1 cellular context compared by ENCODE assay signal in the genomic region with DNA sequence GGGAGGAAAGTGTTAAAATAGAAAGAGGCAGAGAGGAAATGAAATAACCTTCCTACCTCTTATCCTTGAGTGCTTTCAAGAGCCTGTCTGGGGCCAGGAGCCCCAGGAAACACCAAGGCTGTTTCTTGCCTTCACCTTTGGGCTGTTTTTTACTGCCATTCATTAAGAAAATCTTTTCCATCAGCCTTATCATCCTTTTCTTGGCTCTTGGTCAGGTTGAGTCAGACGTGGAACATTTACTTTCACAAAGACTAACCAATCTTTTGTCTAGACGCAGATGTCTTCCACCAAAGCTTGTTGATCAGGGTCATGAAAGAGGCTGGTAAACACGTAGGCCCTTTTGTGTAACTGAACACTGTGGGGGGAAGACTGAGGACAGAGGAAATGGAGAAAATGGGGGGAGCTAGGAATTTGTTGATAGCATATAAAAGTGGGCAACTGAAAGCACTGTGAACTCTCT.
TF ChIP-seq lines count a peak whose summit lies in the region.

No MANE protein-coding gene starts in this region.

TF ChIP-seq in GM23338, 12 proteins besides CTCF, POLR2A, EP300 and RAD21 (continued from another document):
- TF ChIP-seq EZH2 (IDR thresholded peaks at IDR 0.05; ENCODE audit: low read depth, unreplicated experiment) (no peak), CREB1 (CRISPR knock-in tag; IDR thresholded peaks at IDR 0.05; ENCODE audit: low read depth) (no peak), STAT1 (IDR thresholded peaks at IDR 0.05; ENCODE audit: unreplicated experiment) (no peak), EZH2phosphoT487 (IDR thresholded peaks at IDR 0.05; ENCODE audit: unreplicated experiment) (no peak), POLR2AphosphoS5 (IDR thresholded peaks at IDR 0.05; ENCODE audit: low read depth) (no peak), JUNB (IDR thresholded peaks at IDR 0.05; ENCODE audit: unreplicated experiment) (no peak), ZNF331 (CRISPR knock-in tag; IDR thresholded peaks at IDR 0.05; ENCODE audit: low read depth) (no peak)
- TF ChIP-seq, protein P1, sequence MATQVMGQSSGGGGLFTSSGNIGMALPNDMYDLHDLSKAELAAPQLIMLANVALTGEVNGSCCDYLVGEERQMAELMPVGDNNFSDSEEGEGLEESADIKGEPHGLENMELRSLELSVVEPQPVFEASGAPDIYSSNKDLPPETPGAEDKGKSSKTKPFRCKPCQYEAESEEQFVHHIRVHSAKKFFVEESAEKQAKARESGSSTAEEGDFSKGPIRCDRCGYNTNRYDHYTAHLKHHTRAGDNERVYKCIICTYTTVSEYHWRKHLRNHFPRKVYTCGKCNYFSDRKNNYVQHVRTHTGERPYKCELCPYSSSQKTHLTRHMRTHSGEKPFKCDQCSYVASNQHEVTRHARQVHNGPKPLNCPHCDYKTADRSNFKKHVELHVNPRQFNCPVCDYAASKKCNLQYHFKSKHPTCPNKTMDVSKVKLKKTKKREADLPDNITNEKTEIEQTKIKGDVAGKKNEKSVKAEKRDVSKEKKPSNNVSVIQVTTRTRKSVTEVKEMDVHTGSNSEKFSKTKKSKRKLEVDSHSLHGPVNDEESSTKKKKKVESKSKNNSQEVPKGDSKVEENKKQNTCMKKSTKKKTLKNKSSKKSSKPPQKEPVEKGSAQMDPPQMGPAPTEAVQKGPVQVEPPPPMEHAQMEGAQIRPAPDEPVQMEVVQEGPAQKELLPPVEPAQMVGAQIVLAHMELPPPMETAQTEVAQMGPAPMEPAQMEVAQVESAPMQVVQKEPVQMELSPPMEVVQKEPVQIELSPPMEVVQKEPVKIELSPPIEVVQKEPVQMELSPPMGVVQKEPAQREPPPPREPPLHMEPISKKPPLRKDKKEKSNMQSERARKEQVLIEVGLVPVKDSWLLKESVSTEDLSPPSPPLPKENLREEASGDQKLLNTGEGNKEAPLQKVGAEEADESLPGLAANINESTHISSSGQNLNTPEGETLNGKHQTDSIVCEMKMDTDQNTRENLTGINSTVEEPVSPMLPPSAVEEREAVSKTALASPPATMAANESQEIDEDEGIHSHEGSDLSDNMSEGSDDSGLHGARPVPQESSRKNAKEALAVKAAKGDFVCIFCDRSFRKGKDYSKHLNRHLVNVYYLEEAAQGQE (IDR thresholded peaks at IDR 0.05; ENCODE audit: unreplicated experiment): no peak
- TF ChIP-seq, protein P2, sequence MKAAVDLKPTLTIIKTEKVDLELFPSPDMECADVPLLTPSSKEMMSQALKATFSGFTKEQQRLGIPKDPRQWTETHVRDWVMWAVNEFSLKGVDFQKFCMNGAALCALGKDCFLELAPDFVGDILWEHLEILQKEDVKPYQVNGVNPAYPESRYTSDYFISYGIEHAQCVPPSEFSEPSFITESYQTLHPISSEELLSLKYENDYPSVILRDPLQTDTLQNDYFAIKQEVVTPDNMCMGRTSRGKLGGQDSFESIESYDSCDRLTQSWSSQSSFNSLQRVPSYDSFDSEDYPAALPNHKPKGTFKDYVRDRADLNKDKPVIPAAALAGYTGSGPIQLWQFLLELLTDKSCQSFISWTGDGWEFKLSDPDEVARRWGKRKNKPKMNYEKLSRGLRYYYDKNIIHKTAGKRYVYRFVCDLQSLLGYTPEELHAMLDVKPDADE (IDR thresholded peaks at IDR 0.05): no peak
